ENCODE assay signal across 8 cellular contexts in the genomic region with DNA sequence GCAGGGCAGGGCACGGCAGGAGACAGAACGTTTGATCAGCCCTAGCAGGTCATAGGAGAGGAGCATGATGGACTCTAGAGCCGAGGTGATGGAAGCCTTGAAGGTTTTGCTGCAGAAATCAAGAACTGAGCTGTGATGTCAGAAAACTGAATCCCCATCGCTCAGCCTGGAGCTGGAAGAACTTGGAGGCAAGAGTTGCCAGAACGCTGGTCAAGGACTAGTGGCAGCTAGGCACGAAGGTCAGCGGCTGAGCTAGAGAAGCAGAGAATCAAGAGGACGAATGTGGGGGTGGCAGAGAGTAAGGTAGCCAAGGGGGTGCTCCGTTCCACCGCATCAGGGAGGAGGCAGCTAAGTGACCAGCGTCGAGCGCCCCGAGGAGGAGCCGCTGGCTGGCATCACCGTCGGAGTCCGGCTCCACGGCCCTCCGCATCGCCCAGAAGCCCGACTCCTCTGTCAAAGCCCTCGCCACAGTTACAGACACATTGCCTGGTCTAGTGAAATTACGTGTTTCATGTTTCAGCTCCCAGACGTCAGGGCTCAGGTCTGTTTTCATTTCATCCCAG.
A peak's percentile ranks its signal among the peaks of the same experiment; 100 is the strongest.
DNase-seq lines count a peak whose midpoint lies in the region; ATAC-seq and TF ChIP-seq lines count a peak whose summit lies in the region.

No MANE protein-coding gene starts in this region.

- H3K27me3 Mint-ChIP-seq in dendritic cell treated with granulocyte-macrophage colony-stimulating factor and Interleukin-4, amounts not matched to agents 40 ng/mL and 50 ng/mL, for 4 days: peaks cover 28% of the 10 kb centered on the region

- no peaks in the 10 kb centered on the region for H3K27me3 ChIP-seq in muscle layer of colon (ENCODE audit: control insufficient read depth in 1 of 2, insufficient read depth in 2 of 2, low read length in 2 of 2)

- H3K27ac ChIP-seq in muscle layer of colon (ENCODE audit: low read depth, low read length): peak overlapping the region; percentile 78

- no peaks in the 10 kb centered on the region for H3K36me3 ChIP-seq in muscle layer of colon (ENCODE audit: insufficient read depth, low read length)

- H3K9ac ChIP-seq in muscle layer of colon (ENCODE audit: low read length): peak overlapping the region; percentile 16

- TF ChIP-seq CTCF in AG10803 (conservative IDR thresholded peaks at IDR 0.05; ENCODE audit: low read length): no peak

- H3K4me1 ChIP-seq in muscle layer of colon (ENCODE audit: insufficient read depth, low read length): peaks cover 30% of the 10 kb centered on the region

- H3K9me3 ChIP-seq in muscle layer of colon (ENCODE audit: low read length): no peaks in the 10 kb centered on the region

- H3K4me1 Mint-ChIP-seq in dendritic cell treated with granulocyte-macrophage colony-stimulating factor and Interleukin-4, amounts not matched to agents 40 ng/mL and 50 ng/mL, for 4 days (ENCODE audit: low read depth): peaks cover 37% of the 10 kb centered on the region

- DNase-seq in AG10803 (ENCODE audit: low read depth) (no peak), HuH-7 (ENCODE audit: low spot score) (peak; percentile 42), NCI-H2227 (lab: John Stamatoyannopoulos, UW; ENCODE audit: unreplicated experiment) (no peak), foreskin melanocyte (no peak)

- H3K9me3 Mint-ChIP-seq in dendritic cell treated with granulocyte-macrophage colony-stimulating factor and Interleukin-4, amounts not matched to agents 40 ng/mL and 50 ng/mL, for 4 days: no peaks in the 10 kb centered on the region

- ATAC-seq in GM19351 (IDR thresholded peaks at IDR 0.05; ENCODE audit: unreplicated experiment) (peak; percentile 8), HG02938 (IDR thresholded peaks at IDR 0.05; ENCODE audit: unreplicated experiment) (no peak)

- peaks cover 5% of the 10 kb centered on the region for H3K36me3 Mint-ChIP-seq in dendritic cell treated with granulocyte-macrophage colony-stimulating factor and Interleukin-4, amounts not matched to agents 40 ng/mL and 50 ng/mL, for 4 days (ENCODE audit: low read depth)

- H3K27ac Mint-ChIP-seq in dendritic cell treated with granulocyte-macrophage colony-stimulating factor and Interleukin-4, amounts not matched to agents 40 ng/mL and 50 ng/mL, for 4 days: peak overlapping the region; percentile 60

- H3K4me3 Mint-ChIP-seq in dendritic cell treated with granulocyte-macrophage colony-stimulating factor and Interleukin-4, amounts not matched to agents 40 ng/mL and 50 ng/mL, for 4 days: peak overlapping the region; percentile 79

- H3K4me3 ChIP-seq in AG10803 (ENCODE audit: low read length) (peak overlapping the region; percentile 80), muscle layer of colon (ENCODE audit: low read depth in 1 of 2, low read length in 2 of 2) (peak overlapping the region; percentile 85 to 89)

- intact Hi-C loops in dendritic cell treated with granulocyte-macrophage colony-stimulating factor and Interleukin-4, amounts not matched to agents 40 ng/mL and 50 ng/mL, for 4 days (cut with micrococcal nuclease): no loop called here
